Comparison of ENCODE assay signal across 11 cellular contexts in genomic region chr9:108756746-108757490, GRCh38.
DNase-seq lines count a peak whose midpoint lies in the region; ATAC-seq, FAIRE-seq and TF ChIP-seq lines count a peak whose summit lies in the region.
"Had no signal": no experiment of that assay in that cellular context is flagged by ENCODE, and none has a peak within 500 bp of the region (broad histone marks: within the 10 kb centered on the region; RNA-seq: fewer than 3 reads in every experiment).

No MANE protein-coding gene starts in this region.

- FAIRE-seq in A549 (lab: Jason Lieb, UNC), result no peak

- peaks cover 9% of the 10 kb centered on the region for H3K9me3 Mint-ChIP-seq in stimulated activated memory B cell treated with anti-CD40 and anti-IgM and Interleukin-4, amounts not matched to agents 10 μg/mL and 1 μg/mL and 100 μg/mL, for 72 hours
- H3K9me3 Mint-ChIP-seq: T-helper 2 cell treated with Interferon-gamma antibody and Interleukin-4, amounts not matched to agents 5 μg/mL and 100 μg/mL, for 36 hours had no signal

- no peak for TF ChIP-seq EP300 in A549 (IDR thresholded peaks at IDR 0.05)

- no peak for TF ChIP-seq POLR2A in A549 (IDR thresholded peaks at IDR 0.05; ENCODE audit: low read length)

- H3K27me3 ChIP-seq in RWPE2 (ENCODE audit: insufficient read depth, poor library complexity, severe bottlenecking), result no peaks in the 10 kb centered on the region
- H3K27me3 ChIP-seq: sigmoid colon, upper lobe of left lung had no signal

- CTCF ChIA-PET in A549 (lab: Yijun Ruan, JAX), result interaction anchor here (0.6 to 2.5 kb wide), 14 partner anchors 8 to 1292 kb away, joined by 3 to 8 read pairs (median 4); no protein-coding TSS in a partner anchor

- H3K9me3 ChIP-seq in A549 (no peaks in the 10 kb centered on the region), RWPE2 (ENCODE audit: severe bottlenecking) (no peaks in the 10 kb centered on the region)
- H3K9me3 ChIP-seq: sigmoid colon, upper lobe of left lung had no signal

- H3K36me3 Mint-ChIP-seq in stimulated activated memory B cell treated with anti-CD40 and anti-IgM and Interleukin-4, amounts not matched to agents 10 μg/mL and 1 μg/mL and 100 μg/mL, for 72 hours, result no peaks in the 10 kb centered on the region

- H3K27me3 Mint-ChIP-seq in stimulated activated memory B cell treated with anti-CD40 and anti-IgM and Interleukin-4, amounts not matched to agents 10 μg/mL and 1 μg/mL and 100 μg/mL, for 72 hours, result peaks cover 20% of the 10 kb centered on the region

- POLR2A ChIA-PET in A549 (lab: Yijun Ruan, JAX), result no interaction called here

- H3K36me3 ChIP-seq in RWPE2 (ENCODE audit: low read depth), result no peaks in the 10 kb centered on the region
- H3K36me3 ChIP-seq: sigmoid colon, upper lobe of left lung had no signal

- ATAC-seq in A549 (peak; percentile 76 to 83), RWPE2 (ENCODE audit: low read depth) (peak; percentile 40; the same call in 1 of the 3 replicates), GM18858 (IDR thresholded peaks at IDR 0.05; ENCODE audit: unreplicated experiment) (no peak)
- no peak for ATAC-seq in stimulated activated memory B cell treated with anti-CD40 and anti-IgM and Interleukin-4, amounts not matched to agents 10 μg/mL and 1 μg/mL and 100 μg/mL, for 72 hours

- no peak overlapping the region for H3K4me2 ChIP-seq in A549

- no peak overlapping the region for H3K27ac Mint-ChIP-seq in stimulated activated memory B cell treated with anti-CD40 and anti-IgM and Interleukin-4, amounts not matched to agents 10 μg/mL and 1 μg/mL and 100 μg/mL, for 72 hours
- H3K27ac Mint-ChIP-seq: T-helper 2 cell treated with Interferon-gamma antibody and Interleukin-4, amounts not matched to agents 5 μg/mL and 100 μg/mL, for 36 hours had no signal

- peak; percentile 33; the same call in 2 of the 3 replicates for TF ChIP-seq CTCF in A549 (IDR thresholded peaks at IDR 0.05)
- peak; percentile 5 for TF ChIP-seq CTCF in GM12873 (IDR thresholded peaks at IDR 0.05; ENCODE audit: insufficient read depth, low read depth, low read length, missing control alignments)
- peak; percentile 44 for TF ChIP-seq CTCF in RWPE2 (IDR thresholded peaks at IDR 0.05; ENCODE audit: poor library complexity, severe bottlenecking)
- peak; percentile 12 for TF ChIP-seq CTCF in foreskin fibroblast (IDR thresholded peaks at IDR 0.05; ENCODE audit: low read depth, low read length)

- peak in 1 of 2 experiments; percentile 22 for DNase-seq in A549 (ENCODE audit: low read depth in 1 of 2, low spot score in 1 of 2)
- no peak for DNase-seq in RWPE2 (ENCODE audit: low spot score)
- DNase-seq in foreskin fibroblast, result no peak
- no peak for DNase-seq in A172 (ENCODE audit: low spot score)
- DNase-seq in cerebellar nuclear complex (lab: John Stamatoyannopoulos, UW), result no peak
- DNase-seq: sigmoid colon had no signal

- H3K4me3 Mint-ChIP-seq in stimulated activated memory B cell treated with anti-CD40 and anti-IgM and Interleukin-4, amounts not matched to agents 10 μg/mL and 1 μg/mL and 100 μg/mL, for 72 hours, result no peak overlapping the region
- H3K4me3 Mint-ChIP-seq: T-helper 2 cell treated with Interferon-gamma antibody and Interleukin-4, amounts not matched to agents 5 μg/mL and 100 μg/mL, for 36 hours had no signal

- 5% methylated on average over 3 of the region's 3 CpGs for WGBS in A549 (ENCODE audit: missing lambda C conversion rate)

- no peaks in the 10 kb centered on the region for H3K4me1 Mint-ChIP-seq in stimulated activated memory B cell treated with anti-CD40 and anti-IgM and Interleukin-4, amounts not matched to agents 10 μg/mL and 1 μg/mL and 100 μg/mL, for 72 hours

- H3K4me3 ChIP-seq in A549 (no peak overlapping the region), RWPE2 (ENCODE audit: severe bottlenecking) (no peak overlapping the region), foreskin fibroblast (ENCODE audit: low read depth in 1 of 2, low read length in 2 of 2) (no peak overlapping the region)
- H3K4me3 ChIP-seq: sigmoid colon, upper lobe of left lung had no signal

- TF ChIP-seq RAD21 in A549 (conservative IDR thresholded peaks at IDR 0.05 in 1 of 2, IDR thresholded peaks at IDR 0.05 in 1 of 2), result peak in 1 of 2 experiments; percentile 20; a peak in 1 of 5 replicates

- no peak overlapping the region for H3K27ac ChIP-seq in A549
- H3K27ac ChIP-seq in RWPE2 (ENCODE audit: poor library complexity, severe bottlenecking), result no peak overlapping the region
- H3K27ac ChIP-seq: upper lobe of left lung had no signal

- no peaks in the 10 kb centered on the region for H3K4me1 ChIP-seq in A549
- no peaks in the 10 kb centered on the region for H3K4me1 ChIP-seq in RWPE2 (ENCODE audit: insufficient read depth, poor library complexity, severe bottlenecking)

TF ChIP-seq in A549, 52 proteins besides CTCF, POLR2A, EP300 and RAD21:
- TF ChIP-seq MAZ (IDR thresholded peaks at IDR 0.05; ENCODE audit: borderline replicate concordance, low read depth, low read length) (no peak), JUNB (IDR thresholded peaks at IDR 0.05) (no peak), PBX3 (IDR thresholded peaks at IDR 0.05) (no peak), KDM5A (IDR thresholded peaks at IDR 0.05) (no peak), FOSL2 (IDR thresholded peaks at IDR 0.05) (no peak), FOSL2 (CRISPR knock-in tag; IDR thresholded peaks at IDR 0.05) (no peak), KDM1A (IDR thresholded peaks at IDR 0.05; ENCODE audit: low read depth) (no peak), CHD2 (IDR thresholded peaks at IDR 0.05; ENCODE audit: low read length, partially characterized antibody) (no peak), REST (IDR thresholded peaks at IDR 0.05) (no peak), EHF (CRISPR knock-in tag; IDR thresholded peaks at IDR 0.05) (no peak), EHMT2 (IDR thresholded peaks at IDR 0.05; ENCODE audit: low read depth) (no peak), ZNF302 (CRISPR knock-in tag; IDR thresholded peaks at IDR 0.05) (no peak), GATA3 (IDR thresholded peaks at IDR 0.05; ENCODE audit: borderline replicate concordance) (no peak), NFE2L2 (conservative IDR thresholded peaks at IDR 0.05; ENCODE audit: low read length) (no peak), HES2 (IDR thresholded peaks at IDR 0.05) (no peak)
TF ChIP-seq in A549: peak in this region for 0.

Comparison
In these comparisons a context has a peak if more than half of its experiments do, and no peak if none do; other contexts are left out.
1. ATAC-seq: peak in A549 (2 of 2) and RWPE2 (single experiment); none in GM18858 (single experiment) and stimulated activated memory B cell treated with anti-CD40 and anti-IgM and Interleukin-4, amounts not matched to agents 10 μg/mL and 1 μg/mL and 100 μg/mL, for 72 hours (single experiment).
2. Peak in every context shown above with its lines, with median percentiles within 50 percentile points of each other: CTCF ChIP-seq.